In genomic region chr1:44807364-44808062, GRCh38 we compare ENCODE assay signal across 8 cellular contexts. TPM values are rescaled to one million over a fixed set of nuclear protein-coding genes. Genes with fewer than 3 reads are reported as not detected.
DNase-seq lines count a peak whose midpoint lies in the region; ATAC-seq and TF ChIP-seq lines count a peak whose summit lies in the region.

No MANE protein-coding gene starts in this region.

- BruUV-seq in HCT116 (replicated peaks; lab: Mats Ljungman, UMichigan): TSS peak; percentile 7

- H3K4me2 ChIP-seq in HCT116 (ENCODE audit: low read length): peak overlapping the region; percentile 68

- POLR2A ChIA-PET in HCT116 (lab: Charles Lee): interaction anchor here (0.6 to 8.0 kb wide), 11 partner anchors 8 to 714 kb away, joined by 3 to 200 read pairs (median 8); partner anchors contain the start of genes BEST4, HECTD3, PLK3 and PRDX1
- POLR2A ChIA-PET in activated CD4-positive, alpha-beta memory T cell treated with anti-CD3 and anti-CD28 coated beads for 36 hours (lab: Charles Lee): interaction anchor here (0.7 to 15.8 kb wide), 9 partner anchors 7 to 85 kb away, joined by 3 to 404 read pairs (median 37); partner anchors contain the start of genes PLK3, RNU5D-1 and RPS8

- peak overlapping the region; percentile 98 for H3K27ac Mint-ChIP-seq in activated CD4-positive, alpha-beta memory T cell treated with anti-CD3 and anti-CD28 coated beads for 36 hours

- DNase-seq in DMS153 treated with DMSO at 0.1 percent for 48 hours (lab: John Stamatoyannopoulos, UW; ENCODE audit: unreplicated experiment) (peak; percentile 96), HCT116 (ENCODE audit: low read depth, low spot score) (peak; percentile 98), NCI-H460 (ENCODE audit: extremely low read depth, low read depth) (peak; percentile 94), dorsolateral prefrontal cortex (peak in 9 of 10 donors; percentile 59 to 86 (median 77)), left lung (peak; percentile 98 to 99), cortex of kidney (lab: John Stamatoyannopoulos, UW) (no peak)
- DNase-seq in activated CD4-positive, alpha-beta memory T cell treated with anti-CD3 and anti-CD28 coated beads for 36 hours: peak; percentile 95
- DNase-seq in stimulated activated CD4-positive, alpha-beta T cell treated with anti-CD3 and anti-CD28 coated beads, Interleukin-2, amount 100 ng/mL, for 48 hours: peak; percentile 79 to 84

- peak; percentile 74 for ATAC-seq in HCT116
- ATAC-seq in left lung: peak; percentile 83

- RAD21 ChIA-PET in HCT116 (lab: Charles Lee; ENCODE audit: low non-redundant PET in 1 of 2, low total read pairs in 2 of 2, uncharacterized antibody in 2 of 2, unreplicated experiment in 2 of 2): no interaction called here

- H3K4me3 Mint-ChIP-seq in activated CD4-positive, alpha-beta memory T cell treated with anti-CD3 and anti-CD28 coated beads for 36 hours: peak overlapping the region; percentile 73

- no peaks in the 10 kb centered on the region for H3K27me3 Mint-ChIP-seq in activated CD4-positive, alpha-beta memory T cell treated with anti-CD3 and anti-CD28 coated beads for 36 hours

- peaks cover 29% of the 10 kb centered on the region for H3K79me2 ChIP-seq in HCT116 (ENCODE audit: insufficient read depth, low read length)

- H3K4me3 ChIP-seq in HCT116 (replicated peaks in 1 of 2; ENCODE audit: low read depth in 1 of 2, low read length in 2 of 2): peak overlapping the region; percentile 30 to 32
- peak overlapping the region in 21 of 59 donors; percentile 31 to 62 (median 49) for H3K4me3 ChIP-seq in dorsolateral prefrontal cortex
- peak overlapping the region in 1 of 2 donors; percentile 25 for H3K4me3 ChIP-seq in left lung

- H3K36me3 ChIP-seq in HCT116 (ENCODE audit: control insufficient read depth in 1 of 2, insufficient read depth in 2 of 2, low read length in 2 of 2): peaks cover 3 to 39% of the 10 kb centered on the region in 2 experiments; a peak in 3 of 4 replicates
- peaks cover 0 to 45% of the 10 kb centered on the region in 2 donors for H3K36me3 ChIP-seq in left lung

- H3K27ac ChIP-seq in HCT116 (ENCODE audit: low read depth, low read length) (peak overlapping the region; percentile 98), dorsolateral prefrontal cortex (peak overlapping the region; percentile 35 to 98 (median 93)), left lung (peak overlapping the region; percentile 97 to 99)

- peaks cover 58 to 95% of the 10 kb centered on the region in 2 experiments for H3K4me1 ChIP-seq in HCT116 (ENCODE audit: control insufficient read depth in 1 of 2, insufficient read depth in 2 of 2, low read length in 2 of 2)
- H3K4me1 ChIP-seq in left lung: peaks cover 41 to 100% of the 10 kb centered on the region in 2 donors

- TF ChIP-seq POLR2A in HCT116 (IDR thresholded peaks at IDR 0.05; ENCODE audit: borderline replicate concordance, extremely low read depth, insufficient read depth, insufficient read length): peak; percentile 58

- CTCF ChIA-PET in HCT116 (lab: Charles Lee): interaction anchor here (1.0 to 2.3 kb wide), 2 partner anchors 8 to 12 kb away, joined by 3 to 10 read pairs; partner anchors contain the start of gene PLK3
- CTCF ChIA-PET in activated CD4-positive, alpha-beta memory T cell treated with anti-CD3 and anti-CD28 coated beads for 36 hours (lab: Charles Lee): interaction anchor here (1.3 to 3.5 kb wide), 9 partner anchors 7 to 83 kb away, joined by 3 to 53 read pairs (median 12); partner anchors contain the start of genes BEST4, PLK3 and RNU5D-1

- H3K36me3 Mint-ChIP-seq in activated CD4-positive, alpha-beta memory T cell treated with anti-CD3 and anti-CD28 coated beads for 36 hours: peaks cover 70% of the 10 kb centered on the region

- peak overlapping the region; percentile 73 for H3K9ac ChIP-seq in HCT116 (ENCODE audit: low read length)

- H3K9me3 ChIP-seq in HCT116 (ENCODE audit: control insufficient read depth in 1 of 2, insufficient read depth in 1 of 2, low read depth in 1 of 2, low read length in 2 of 2): no peaks in the 10 kb centered on the region
- no peaks in the 10 kb centered on the region for H3K9me3 ChIP-seq in left lung

- intact Hi-C loops in HCT116 (cut with micrococcal nuclease) (no loop called here), dorsolateral prefrontal cortex (cut with DNase I) (loop anchor here in 1 of 2 donors (10.0 kb wide), 1 partner anchor 497 kb away; no protein-coding TSS in a partner anchor), left lung (cut with DNase I) (no loop called here)
- intact Hi-C loops in activated CD4-positive, alpha-beta memory T cell treated with anti-CD3 and anti-CD28 coated beads for 36 hours (cut with micrococcal nuclease): loop anchor here (1.0 to 10.0 kb wide), 8 partner anchors 33 to 880 kb away; partner anchors contain the start of genes ARMH1, GPBP1L1, HECTD3 and NASP

- no peak for TF ChIP-seq RAD21 in HCT116 (IDR thresholded peaks at IDR 0.05; ENCODE audit: low read depth)

- no peaks in the 10 kb centered on the region for H3K9me3 Mint-ChIP-seq in activated CD4-positive, alpha-beta memory T cell treated with anti-CD3 and anti-CD28 coated beads for 36 hours

- no peak overlapping the region for H2AFZ ChIP-seq in HCT116 (ENCODE audit: low read depth, low read length, poor library complexity, severe bottlenecking)

- TF ChIP-seq CTCF in HCT116 (IDR thresholded peaks at IDR 0.05 in 2 of 3, conservative IDR thresholded peaks at IDR 0.05 in 1 of 3; ENCODE audit: borderline replicate concordance in 1 of 3, insufficient read depth in 1 of 3, low read depth in 2 of 3, low read length in 2 of 3): no peak
- peak in 1 of 56 donors; percentile 6 for TF ChIP-seq CTCF in dorsolateral prefrontal cortex (IDR thresholded peaks at IDR 0.05 in 54 of 56, conservative IDR thresholded peaks at IDR 0.05 in 2 of 56; ENCODE audit: low read depth in 1 of 56, partially characterized antibody in 56 of 56)
- TF ChIP-seq CTCF in left lung (IDR thresholded peaks at IDR 0.05): no peak

- peaks cover 90% of the 10 kb centered on the region for H3K4me1 Mint-ChIP-seq in activated CD4-positive, alpha-beta memory T cell treated with anti-CD3 and anti-CD28 coated beads for 36 hours (ENCODE audit: low read depth)

- no peaks in the 10 kb centered on the region for H3K27me3 ChIP-seq in HCT116 (ENCODE audit: insufficient read depth, low read length)
- no peaks in the 10 kb centered on the region for H3K27me3 ChIP-seq in dorsolateral prefrontal cortex
- no peaks in the 10 kb centered on the region for H3K27me3 ChIP-seq in left lung

- H4K20me1 ChIP-seq in HCT116 (ENCODE audit: insufficient read depth): no peaks in the 10 kb centered on the region

- no peaks in the 10 kb centered on the region for H3K9me2 ChIP-seq in HCT116 (ENCODE audit: insufficient read depth)

TF ChIP-seq in HCT116, 20 proteins besides CTCF, POLR2A, EP300 and RAD21 (continues in another document):
- TF ChIP-seq CEBPB (IDR thresholded peaks at IDR 0.05; ENCODE audit: low read depth) (no peak), POLR2AphosphoS5 (IDR thresholded peaks at IDR 0.05; ENCODE audit: low read depth, low read length) (peak; percentile 61; the same call in 1 of the 2 replicates)

RNA-seq across cellular contexts. Expression of gene DYNLT4, which starts 0.4 kb away (rescaled TPM):
- total RNA-seq in HCT116 (2021; ENCODE audit: unreplicated experiment) (0.96 TPM), dorsolateral prefrontal cortex (under 1 TPM in 1 of 120 experiments, not detected in 119; 0.79 TPM), left lung (1 to 10 TPM in 1 of 2 donors, not detected in 1; 1.6 TPM)
- polyA plus RNA-seq in HCT116 (2012): 2.4 and 3.1 TPM in 2 replicates
- total RNA-seq in NCI-H460 (2014; rRNA removed; shearing (Covaris generic)): 0.25 TPM in 1 of 2 replicates, not detected in the other
- not detected in 2 replicates for polyA plus RNA-seq in NCI-H460 (2014; cell fraction: nucleus; rRNA removed)
- total RNA-seq in activated CD4-positive, alpha-beta memory T cell treated with anti-CD3 and anti-CD28 coated beads for 36 hours: under 1 TPM; 0.40 to 0.41 TPM

RNA-seq across cellular contexts. Expression of gene BTBD19, which starts 0.8 kb away (rescaled TPM):
- total RNA-seq in HCT116 (2021; ENCODE audit: unreplicated experiment) (11.6 TPM), dorsolateral prefrontal cortex (10 to 100 TPM in 12 of 120 experiments, 1 to 10 TPM in 108; 2.3 to 14.1 (median 6.4) TPM), left lung (10 to 100 TPM; 15.3 to 19.7 TPM)
- 5.2 and 6.1 TPM in 2 replicates for polyA plus RNA-seq in HCT116 (2012)
- 1.5 and 2.0 TPM in 2 replicates for total RNA-seq in NCI-H460 (2014; rRNA removed; shearing (Covaris generic))
- polyA plus RNA-seq in NCI-H460 (2014; cell fraction: nucleus; rRNA removed): 8.2 and 17.6 TPM in 2 replicates
- total RNA-seq in activated CD4-positive, alpha-beta memory T cell treated with anti-CD3 and anti-CD28 coated beads for 36 hours: 10 to 100 TPM; 35.2 to 38.6 TPM

RNA-seq across cellular contexts. Expression of gene PLK3, which starts 7.3 kb away (rescaled TPM):
- total RNA-seq in HCT116 (2021; ENCODE audit: unreplicated experiment): 56.1 TPM
- polyA plus RNA-seq in HCT116 (2012): 67.3 and 78.0 TPM in 2 replicates
- 14.6 and 15.8 TPM in 2 replicates for total RNA-seq in NCI-H460 (2014; rRNA removed; shearing (Covaris generic))
- polyA plus RNA-seq in NCI-H460 (2014; cell fraction: nucleus; rRNA removed): 39.0 and 41.6 TPM in 2 replicates
- 10 to 100 TPM; 80.2 to 87.9 TPM for total RNA-seq in activated CD4-positive, alpha-beta memory T cell treated with anti-CD3 and anti-CD28 coated beads for 36 hours
- total RNA-seq in dorsolateral prefrontal cortex: 10 to 100 TPM in 72 of 120 experiments, 1 to 10 TPM in 48; 3.7 to 23.1 (median 11.1) TPM
- total RNA-seq in left lung: 10 to 100 TPM; 33.0 to 47.2 TPM

RNA-seq across cellular contexts. Expression of gene BEST4, which starts 19.5 kb away (rescaled TPM):
- total RNA-seq in HCT116 (2021; ENCODE audit: unreplicated experiment): 0.52 TPM
- 0.26 and 0.35 TPM in 2 replicates for polyA plus RNA-seq in HCT116 (2012)
- total RNA-seq in NCI-H460 (2014; rRNA removed; shearing (Covaris generic)): not detected in 2 replicates
- polyA plus RNA-seq in NCI-H460 (2014; cell fraction: nucleus; rRNA removed): not detected in 2 replicates
- 1 to 10 TPM; 1.1 to 1.3 TPM for total RNA-seq in activated CD4-positive, alpha-beta memory T cell treated with anti-CD3 and anti-CD28 coated beads for 36 hours
- total RNA-seq in dorsolateral prefrontal cortex: 1 to 10 TPM in 65 of 120 experiments, under 1 TPM in 51, not detected in 4; 0.23 to 2.6 (median 1.1) TPM
- total RNA-seq in left lung: under 1 TPM; 0.23 to 0.52 TPM

RNA-seq across cellular contexts. Expression of gene RPS8, which starts 32.2 kb away (rescaled TPM):
- total RNA-seq in HCT116 (2021; ENCODE audit: unreplicated experiment): 2,296 TPM
- 2,510 and 2,655 TPM in 2 replicates for polyA plus RNA-seq in HCT116 (2012)
- 2,929 and 2,948 TPM in 2 replicates for total RNA-seq in NCI-H460 (2014; rRNA removed; shearing (Covaris generic))
- 1,931 and 2,253 TPM in 2 replicates for polyA plus RNA-seq in NCI-H460 (2014; cell fraction: nucleus; rRNA removed)
- 1,000 to 10,000 TPM; 2,983 to 3,047 TPM for total RNA-seq in activated CD4-positive, alpha-beta memory T cell treated with anti-CD3 and anti-CD28 coated beads for 36 hours
- total RNA-seq in dorsolateral prefrontal cortex: 100 to 1,000 TPM; 313 to 628 (median 452) TPM
- total RNA-seq in left lung: 1,000 to 10,000 TPM; 1,533 to 1,553 TPM
